ENCODE assay signal across 1 cellular context in the genomic region with DNA sequence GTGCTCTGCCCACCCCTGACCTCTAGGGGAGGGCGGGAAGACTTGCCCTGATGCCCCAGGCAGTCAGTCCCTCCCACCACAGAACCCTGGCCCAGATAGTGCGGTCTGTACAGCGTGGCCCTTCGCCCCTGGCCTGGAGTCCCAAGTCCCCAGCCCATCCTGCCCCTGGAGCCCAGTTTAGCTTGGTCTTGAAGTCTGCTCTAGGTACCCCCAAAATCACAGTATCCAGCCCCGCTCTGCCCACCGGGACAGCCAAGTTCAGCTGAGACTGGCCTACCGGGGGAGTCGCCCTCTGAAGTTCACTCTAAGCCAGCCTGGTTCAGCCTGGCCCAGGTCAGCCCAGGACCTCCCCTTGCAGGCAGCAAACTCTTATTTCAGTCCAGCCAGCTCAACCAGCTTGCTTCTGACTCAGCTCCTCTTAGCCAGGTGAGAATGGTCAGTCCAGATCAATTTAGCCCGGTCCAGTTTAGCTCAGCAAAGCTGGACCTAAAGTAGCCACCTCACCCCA.
TF ChIP-seq lines count a peak whose summit lies in the region.

No MANE protein-coding gene starts in this region.

TF ChIP-seq in K562, 482 proteins besides CTCF, POLR2A, EP300 and RAD21 (continued from another document):
- TF ChIP-seq, protein P1, sequence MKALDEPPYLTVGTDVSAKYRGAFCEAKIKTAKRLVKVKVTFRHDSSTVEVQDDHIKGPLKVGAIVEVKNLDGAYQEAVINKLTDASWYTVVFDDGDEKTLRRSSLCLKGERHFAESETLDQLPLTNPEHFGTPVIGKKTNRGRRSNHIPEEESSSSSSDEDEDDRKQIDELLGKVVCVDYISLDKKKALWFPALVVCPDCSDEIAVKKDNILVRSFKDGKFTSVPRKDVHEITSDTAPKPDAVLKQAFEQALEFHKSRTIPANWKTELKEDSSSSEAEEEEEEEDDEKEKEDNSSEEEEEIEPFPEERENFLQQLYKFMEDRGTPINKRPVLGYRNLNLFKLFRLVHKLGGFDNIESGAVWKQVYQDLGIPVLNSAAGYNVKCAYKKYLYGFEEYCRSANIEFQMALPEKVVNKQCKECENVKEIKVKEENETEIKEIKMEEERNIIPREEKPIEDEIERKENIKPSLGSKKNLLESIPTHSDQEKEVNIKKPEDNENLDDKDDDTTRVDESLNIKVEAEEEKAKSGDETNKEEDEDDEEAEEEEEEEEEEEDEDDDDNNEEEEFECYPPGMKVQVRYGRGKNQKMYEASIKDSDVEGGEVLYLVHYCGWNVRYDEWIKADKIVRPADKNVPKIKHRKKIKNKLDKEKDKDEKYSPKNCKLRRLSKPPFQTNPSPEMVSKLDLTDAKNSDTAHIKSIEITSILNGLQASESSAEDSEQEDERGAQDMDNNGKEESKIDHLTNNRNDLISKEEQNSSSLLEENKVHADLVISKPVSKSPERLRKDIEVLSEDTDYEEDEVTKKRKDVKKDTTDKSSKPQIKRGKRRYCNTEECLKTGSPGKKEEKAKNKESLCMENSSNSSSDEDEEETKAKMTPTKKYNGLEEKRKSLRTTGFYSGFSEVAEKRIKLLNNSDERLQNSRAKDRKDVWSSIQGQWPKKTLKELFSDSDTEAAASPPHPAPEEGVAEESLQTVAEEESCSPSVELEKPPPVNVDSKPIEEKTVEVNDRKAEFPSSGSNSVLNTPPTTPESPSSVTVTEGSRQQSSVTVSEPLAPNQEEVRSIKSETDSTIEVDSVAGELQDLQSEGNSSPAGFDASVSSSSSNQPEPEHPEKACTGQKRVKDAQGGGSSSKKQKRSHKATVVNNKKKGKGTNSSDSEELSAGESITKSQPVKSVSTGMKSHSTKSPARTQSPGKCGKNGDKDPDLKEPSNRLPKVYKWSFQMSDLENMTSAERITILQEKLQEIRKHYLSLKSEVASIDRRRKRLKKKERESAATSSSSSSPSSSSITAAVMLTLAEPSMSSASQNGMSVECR (CRISPR knock-in tag; IDR thresholded peaks at IDR 0.05): no peak
- TF ChIP-seq DMBX1 (CRISPR knock-in tag; IDR thresholded peaks at IDR 0.05; ENCODE audit: borderline replicate concordance) (no peak), DIDO1 (tag; IDR thresholded peaks at IDR 0.05; ENCODE audit: low read depth) (no peak), ZNF696 (CRISPR knock-in tag; conservative IDR thresholded peaks at IDR 0.05) (no peak), ZNF197 (CRISPR knock-in tag; IDR thresholded peaks at IDR 0.05; ENCODE audit: low read depth) (no peak)
- TF ChIP-seq, protein P2, sequence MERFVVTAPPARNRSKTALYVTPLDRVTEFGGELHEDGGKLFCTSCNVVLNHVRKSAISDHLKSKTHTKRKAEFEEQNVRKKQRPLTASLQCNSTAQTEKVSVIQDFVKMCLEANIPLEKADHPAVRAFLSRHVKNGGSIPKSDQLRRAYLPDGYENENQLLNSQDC (CRISPR knock-in tag; IDR thresholded peaks at IDR 0.05): no peak
